ENCODE assay signal across 1 cellular context in the genomic region with DNA sequence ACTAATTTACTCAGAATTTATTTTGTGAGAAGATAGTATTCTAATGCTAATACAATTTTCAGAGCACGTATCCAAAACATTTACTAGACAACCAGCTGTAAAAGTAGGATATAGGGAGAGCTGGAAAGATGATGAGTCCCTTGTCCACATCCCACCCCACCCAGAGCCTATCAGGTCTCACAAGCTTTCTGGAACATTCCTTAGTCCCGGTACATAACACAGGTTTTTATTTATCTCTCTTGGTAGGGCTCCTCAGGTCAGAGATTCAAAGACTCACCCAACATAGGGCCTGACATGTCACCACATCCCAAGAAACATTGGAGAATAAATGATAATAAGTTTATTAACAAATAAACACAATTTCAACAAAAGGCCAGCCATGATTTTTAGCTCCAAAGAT.
TF ChIP-seq lines count a peak whose summit lies in the region.

No MANE protein-coding gene starts in this region.

TF ChIP-seq in IMR-90, 13 proteins besides CTCF, POLR2A, EP300 and RAD21 (continued from another document):
- TF ChIP-seq SMC3 (IDR thresholded peaks at IDR 0.05; ENCODE audit: low read depth, low read length) (no peak), USF2 (IDR thresholded peaks at IDR 0.05; ENCODE audit: low read depth, low read length) (no peak), MAZ (IDR thresholded peaks at IDR 0.05; ENCODE audit: borderline replicate concordance, low read depth, low read length) (no peak), RCOR1 (IDR thresholded peaks at IDR 0.05; ENCODE audit: insufficient replicate concordance, low read length) (no peak), MAFK (IDR thresholded peaks at IDR 0.05; ENCODE audit: low read depth, low read length) (no peak)
